8 cellular contexts compared by ENCODE assay signal in the genomic region with DNA sequence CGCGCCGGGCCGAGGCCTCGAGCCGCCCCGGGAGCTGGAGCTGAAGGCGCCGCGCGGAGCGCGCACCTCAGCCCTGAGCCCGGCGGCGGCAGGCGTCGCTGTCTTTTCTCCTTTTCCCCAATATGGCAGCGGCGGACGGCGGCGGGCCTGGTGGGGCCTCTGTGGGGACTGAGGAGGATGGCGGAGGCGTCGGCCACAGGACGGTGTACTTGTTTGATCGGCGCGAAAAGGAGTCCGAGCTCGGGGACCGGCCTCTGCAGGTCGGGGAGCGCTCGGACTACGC. TPM values are rescaled to one million over a fixed set of nuclear protein-coding genes. Genes with fewer than 3 reads are reported as not detected.
A peak's percentile ranks its signal among the peaks of the same experiment; 100 is the strongest.
DNase-seq lines count a peak whose midpoint lies in the region; ATAC-seq and TF ChIP-seq lines count a peak whose summit lies in the region.

No MANE protein-coding gene starts in this region.

- no peak for DNase-seq in body of pancreas
- peak in 1 of 2 donors; percentile 52 for DNase-seq in uterus
- DNase-seq in AG20443 (ENCODE audit: low spot score) = no peak
- no peak for DNase-seq in dedifferentiated amniotic fluid mesenchymal stem cell (ENCODE audit: extremely low spot score)

- H3K9ac ChIP-seq in HUES64 (ENCODE audit: low read depth, low read length) = peak overlapping the region; percentile 87

- WGBS in HUES64 = under 1% methylated on average over 37 of the region's 37 CpGs
- WGBS in body of pancreas, 2 donors = 0% methylated on average over 37 of the region's 37 CpGs; no CpG with 5 or more reads in 1 of the 2 donors
- WGBS in mesodermal cell (ENCODE audit: insufficient coverage in 2 of 2), 2 experiments = 1% methylated on average over 20 of the region's 37 CpGs; no CpG with 5 or more reads in 1 of the 2 experiments

- ATAC-seq in GM18909 (IDR thresholded peaks at IDR 0.05; ENCODE audit: poor library complexity, unreplicated experiment) (peak; percentile 28), body of pancreas (no peak)

- peaks cover 38% of the 10 kb centered on the region for H3K27me3 ChIP-seq in HUES64 (ENCODE audit: insufficient read depth, low read length)
- H3K27me3 ChIP-seq in body of pancreas = no peaks in the 10 kb centered on the region
- no peaks in the 10 kb centered on the region for H3K27me3 ChIP-seq in uterus

- H3K36me3 ChIP-seq in HUES64 (ENCODE audit: insufficient read depth, low read length) = peaks cover 4% of the 10 kb centered on the region; the same call in 1 of the 2 replicates
- H3K36me3 ChIP-seq in body of pancreas (replicated peaks in 1 of 2; ENCODE audit: insufficient read depth in 1 of 2, low read depth in 2 of 2) = no peaks in the 10 kb centered on the region
- H3K36me3 ChIP-seq in mesodermal cell (ENCODE audit: control insufficient read depth, insufficient read depth, low read length) = peaks cover 5% of the 10 kb centered on the region
- no peaks in the 10 kb centered on the region for H3K36me3 ChIP-seq in uterus

- H3K4me3 ChIP-seq in HUES64 (ENCODE audit: low read length) (peak overlapping the region; percentile 94), body of pancreas (peak overlapping the region; percentile 62 to 89), mesodermal cell (ENCODE audit: extremely low read depth, insufficient read depth, low read length, poor library complexity, severe bottlenecking) (peak overlapping the region; percentile 92), uterus (peak overlapping the region; percentile 93 to 99)

- H3K9me3 ChIP-seq in HUES64 (ENCODE audit: insufficient read depth, low read depth, low read length) (no peaks in the 10 kb centered on the region), body of pancreas (no peaks in the 10 kb centered on the region), mesodermal cell (ENCODE audit: control insufficient read depth, low read length) (no peaks in the 10 kb centered on the region), uterus (no peaks in the 10 kb centered on the region)

- H3K27ac ChIP-seq in 22Rv1 = peak overlapping the region; percentile 97
- peak overlapping the region; percentile 91 for H3K27ac ChIP-seq in HUES64 (ENCODE audit: low read depth, low read length)
- peak overlapping the region; percentile 94 to 99 (median 96) for H3K27ac ChIP-seq in body of pancreas
- H3K27ac ChIP-seq in mesodermal cell (ENCODE audit: low read depth, low read length, severe bottlenecking) = peak overlapping the region; percentile 91
- H3K27ac ChIP-seq in uterus = peak overlapping the region; percentile 98 to 100

- intact Hi-C loops in body of pancreas (cut with DNase I) = no loop called here
- intact Hi-C loops in uterus (cut with DNase I; ENCODE audit: low total_unique reads) = loop anchor here (5.0 to 10.0 kb wide), 2 partner anchors 84 to 249 kb away; partner anchors contain the start of genes METTL4 and NDC80

- peaks cover 25% of the 10 kb centered on the region for H3K4me1 ChIP-seq in HUES64 (ENCODE audit: insufficient read depth, low read length)
- H3K4me1 ChIP-seq in body of pancreas = peaks cover 28% of the 10 kb centered on the region
- H3K4me1 ChIP-seq in mesodermal cell (ENCODE audit: control insufficient read depth, insufficient read depth, low read length, poor library complexity, severe bottlenecking) = peaks cover 4% of the 10 kb centered on the region
- H3K4me1 ChIP-seq in uterus = peaks cover 0 to 6% of the 10 kb centered on the region in 2 donors

- TF ChIP-seq CTCF in 22Rv1 (IDR thresholded peaks at IDR 0.05) = no peak
- peak in 1 of 7 experiments; percentile 9 for TF ChIP-seq CTCF in body of pancreas (IDR thresholded peaks at IDR 0.05)
- TF ChIP-seq CTCF in uterus (IDR thresholded peaks at IDR 0.05) = peak in 1 of 4 experiments; percentile 12

- TF ChIP-seq POLR2A in body of pancreas (IDR thresholded peaks at IDR 0.05) = no peak
- no peak for TF ChIP-seq POLR2A in uterus (IDR thresholded peaks at IDR 0.05)

RNA-seq across cellular contexts. Expression of gene SMCHD1, which starts 0.4 kb away (rescaled TPM):
- 23.2 TPM for polyA plus RNA-seq in HUES64 (2013, experiment 1 of 2)
- polyA plus RNA-seq in HUES64 (2013, experiment 2 of 2) = 26.7 TPM
- total RNA-seq in body of pancreas (100 to 1,000 TPM in 1 of 2 donors, 10 to 100 TPM in 1; 56.0 to 100 TPM), uterus (100 to 1,000 TPM in 2 of 4 donors, 10 to 100 TPM in 2; 58.4 to 270 (median 98.6) TPM)
- polyA plus RNA-seq in mesodermal cell (2013, experiment 1 of 2) = 31.3 TPM
- polyA plus RNA-seq in mesodermal cell (2013, experiment 2 of 2) = 40.0 TPM
